ENCODE assay signal across 1 cellular context in genomic region chr11:95074806-95075563, GRCh38.
A peak's percentile ranks its signal among the peaks of the same experiment; 100 is the strongest.
TF ChIP-seq lines count a peak whose summit lies in the region.

No MANE protein-coding gene starts in this region.

TF ChIP-seq in HepG2, 621 proteins besides CTCF, POLR2A, EP300 and RAD21:
- TF ChIP-seq RAD51 (IDR thresholded peaks at IDR 0.05; ENCODE audit: borderline replicate concordance): peak; percentile 8; the same call in 1 of the 2 replicates
- no peak for TF ChIP-seq ZNF569 (CRISPR knock-in tag; IDR thresholded peaks at IDR 0.05; ENCODE audit: borderline replicate concordance)
